ENCODE assay signal across 11 cellular contexts in genomic region chr7:76356115-76356514, GRCh38. TPM values are rescaled to one million over a fixed set of nuclear protein-coding genes. Genes with fewer than 3 reads are reported as not detected.
DNase-seq lines count a peak whose midpoint lies in the region; ATAC-seq and TF ChIP-seq lines count a peak whose summit lies in the region.
"Had no signal": no experiment of that assay in that cellular context is flagged by ENCODE, and none has a peak within 500 bp of the region (broad histone marks: within the 10 kb centered on the region; RNA-seq: fewer than 3 reads in every experiment).

No MANE protein-coding gene starts in this region.

- H2AFZ ChIP-seq in ACC112 (ENCODE audit: low read length, unreplicated experiment) (no peak overlapping the region), GM23338 (no peak overlapping the region)

- H3K4me1 Mint-ChIP-seq in GM23338, result peaks cover 45% of the 10 kb centered on the region
- H3K4me1 Mint-ChIP-seq in activated T-helper 2 cell treated with anti-CD3 and anti-CD28 coated beads, Interferon-gamma antibody, Interleukin-2, Interleukin-4, amounts not matched to agents 10 μg/mL and 5 μg/mL and 100 μg/mL, durations not matched to agents 14 hours and 24 hours and 36 hours (ENCODE audit: low read depth), result peaks cover 50% of the 10 kb centered on the region

- H3K9me3 Mint-ChIP-seq in GM23338, result peaks cover 6% of the 10 kb centered on the region; the same call in 2 of the 3 replicates
- no peaks in the 10 kb centered on the region for H3K9me3 Mint-ChIP-seq in activated T-helper 2 cell treated with anti-CD3 and anti-CD28 coated beads, Interferon-gamma antibody, Interleukin-2, Interleukin-4, amounts not matched to agents 10 μg/mL and 5 μg/mL and 100 μg/mL, durations not matched to agents 14 hours and 24 hours and 36 hours

- peaks cover 68% of the 10 kb centered on the region for H4K20me1 ChIP-seq in GM23338 (replicated peaks; ENCODE audit: insufficient read depth)

- H3K27me3 ChIP-seq in ACC112 (ENCODE audit: insufficient read depth, low read length) (no peaks in the 10 kb centered on the region), GM23338 (ENCODE audit: insufficient read depth) (no peaks in the 10 kb centered on the region), iPS-18a (ENCODE audit: control insufficient read depth, insufficient read depth, low read length) (no peaks in the 10 kb centered on the region)
- H3K27me3 ChIP-seq: Peyer's patch had no signal

- H3K79me2 ChIP-seq in ACC112 (ENCODE audit: control insufficient read depth, insufficient read depth, low read length, unreplicated experiment), result peaks cover 75% of the 10 kb centered on the region
- H3K79me2 ChIP-seq in GM23338 (replicated peaks; ENCODE audit: insufficient read depth), result peaks cover 76% of the 10 kb centered on the region

- intact Hi-C loops in activated T-helper 2 cell treated with anti-CD3 and anti-CD28 coated beads, Interferon-gamma antibody, Interleukin-2, Interleukin-4, amounts not matched to agents 10 μg/mL and 5 μg/mL and 100 μg/mL, durations not matched to agents 14 hours and 24 hours and 36 hours (cut with micrococcal nuclease), result no loop called here
- intact Hi-C loops in lower leg skin (cut with DNase I; ENCODE audit: low total_unique reads), result no loop called here

- H3F3A ChIP-seq in GM23338 (replicated peaks; ENCODE audit: low read depth), result peaks cover 9% of the 10 kb centered on the region; the same call in 1 of the 2 replicates

- peak overlapping the region; percentile 82 for H3K4me2 ChIP-seq in GM23338

- TF ChIP-seq CTCF in GM23338 (conservative IDR thresholded peaks at IDR 0.05; ENCODE audit: low read depth in 2 of 2) (no peak), lower leg skin (IDR thresholded peaks at IDR 0.05) (no peak)

- H3K36me3 ChIP-seq in ACC112 (ENCODE audit: insufficient read depth, low read length) (peaks cover 36% of the 10 kb centered on the region), GM23338 (ENCODE audit: insufficient read depth) (peaks cover 22% of the 10 kb centered on the region), iPS-18a (ENCODE audit: control insufficient read depth, low read depth, low read length) (peaks cover 32% of the 10 kb centered on the region)
- H3K36me3 ChIP-seq: Peyer's patch had no signal

- peaks cover 12% of the 10 kb centered on the region for H3K27me3 Mint-ChIP-seq in GM23338 (ENCODE audit: insufficient read depth, low read depth, poor library complexity)
- no peaks in the 10 kb centered on the region for H3K27me3 Mint-ChIP-seq in activated T-helper 2 cell treated with anti-CD3 and anti-CD28 coated beads, Interferon-gamma antibody, Interleukin-2, Interleukin-4, amounts not matched to agents 10 μg/mL and 5 μg/mL and 100 μg/mL, durations not matched to agents 14 hours and 24 hours and 36 hours (ENCODE audit: low read depth)

- peaks cover 42% of the 10 kb centered on the region for H3K4me1 ChIP-seq in ACC112 (ENCODE audit: control insufficient read depth, insufficient read depth, low read length, unreplicated experiment)
- H3K4me1 ChIP-seq in GM23338 (ENCODE audit: insufficient read depth), result peaks cover 44% of the 10 kb centered on the region
- peaks cover 31% of the 10 kb centered on the region for H3K4me1 ChIP-seq in iPS-18a (ENCODE audit: control insufficient read depth, low read depth, low read length)

- H3K4me3 ChIP-seq in ACC112 (ENCODE audit: low read depth, low read length), result peak overlapping the region; percentile 97
- H3K4me3 ChIP-seq in GM23338, result peak overlapping the region; percentile 99
- peak overlapping the region; percentile 15 for H3K4me3 ChIP-seq in iPS-18a (ENCODE audit: low read length)
- no peak overlapping the region for H3K4me3 ChIP-seq in lower leg skin (ENCODE audit: low read depth, poor library complexity, severe bottlenecking)

- H3K9me2 ChIP-seq in GM23338 (ENCODE audit: insufficient read depth), result no peaks in the 10 kb centered on the region

- H3K9me3 ChIP-seq in iPS-18a (ENCODE audit: control insufficient read depth, low read depth, low read length), result no peaks in the 10 kb centered on the region
- H3K9me3 ChIP-seq: Peyer's patch had no signal

- no peak overlapping the region for H3K27ac Mint-ChIP-seq in GM23338
- H3K27ac Mint-ChIP-seq in activated T-helper 2 cell treated with anti-CD3 and anti-CD28 coated beads, Interferon-gamma antibody, Interleukin-2, Interleukin-4, amounts not matched to agents 10 μg/mL and 5 μg/mL and 100 μg/mL, durations not matched to agents 14 hours and 24 hours and 36 hours, result peak overlapping the region; percentile 11

- peaks cover 69% of the 10 kb centered on the region for H3K36me3 Mint-ChIP-seq in GM23338 (ENCODE audit: low read depth)
- H3K36me3 Mint-ChIP-seq in activated T-helper 2 cell treated with anti-CD3 and anti-CD28 coated beads, Interferon-gamma antibody, Interleukin-2, Interleukin-4, amounts not matched to agents 10 μg/mL and 5 μg/mL and 100 μg/mL, durations not matched to agents 14 hours and 24 hours and 36 hours (ENCODE audit: low read depth), result peaks cover 55% of the 10 kb centered on the region

- peak overlapping the region; percentile 94 for H3K4me3 Mint-ChIP-seq in GM23338
- H3K4me3 Mint-ChIP-seq in activated T-helper 2 cell treated with anti-CD3 and anti-CD28 coated beads, Interferon-gamma antibody, Interleukin-2, Interleukin-4, amounts not matched to agents 10 μg/mL and 5 μg/mL and 100 μg/mL, durations not matched to agents 14 hours and 24 hours and 36 hours (ENCODE audit: low read depth), result peak overlapping the region; percentile 22

- H3K27ac ChIP-seq in ACC112 (ENCODE audit: low read depth, low read length) (peak overlapping the region; percentile 90; the same call in 1 of the 2 replicates), GM23338 (ENCODE audit: low read depth) (no peak overlapping the region), iPS-18a (ENCODE audit: low read length) (no peak overlapping the region)

- TF ChIP-seq POLR2A in lower leg skin (IDR thresholded peaks at IDR 0.05), result no peak

- no peak for DNase-seq in GM23338 (ENCODE audit: low spot score)
- no peak for DNase-seq in activated T-helper 2 cell treated with anti-CD3 and anti-CD28 coated beads, Interferon-gamma antibody, Interleukin-2, Interleukin-4, amounts not matched to agents 10 μg/mL and 5 μg/mL and 100 μg/mL, durations not matched to agents 14 hours and 24 hours and 36 hours (ENCODE audit: low spot score)
- DNase-seq in NCI-H526 (lab: John Stamatoyannopoulos, UW), result no peak
- no peak for DNase-seq in NCI-H2171 (lab: John Stamatoyannopoulos, UW)
- DNase-seq in foreskin melanocyte, result no peak
- DNase-seq in lower leg skin (ENCODE audit: low spot score in 2 of 2), result no peak
- DNase-seq: NCI-H2171 treated with DMSO at 0.1 percent for 48 hours; stimulated activated CD8-positive, alpha-beta memory T cell treated with anti-CD3 and anti-CD28 coated beads, Interleukin-4, amount 100 ng/mL, for 48 hours had no signal

- WGBS in lower leg skin, 2 donors, result 78 to 84% methylated on average over 4 of the region's 4 CpGs

- H3K9ac ChIP-seq in iPS-18a (ENCODE audit: low read length), result no peak overlapping the region

- ATAC-seq in GM23338, result no peak

TF ChIP-seq in GM23338, 12 proteins besides CTCF, POLR2A, EP300 and RAD21 (continues in another document):
- TF ChIP-seq REST (IDR thresholded peaks at IDR 0.05; ENCODE audit: unreplicated experiment), result no peak

RNA-seq across cellular contexts. Expression of gene YWHAG, which starts 2.7 kb away (rescaled TPM):
- 179 and 180 TPM in 2 replicates for total RNA-seq in GM23338 (2014; rRNA removed; shearing (Covaris generic))
- polyA plus RNA-seq in GM23338 (2016; fragmentation: Nextera tagmentation; extraction: Ambion mirVana), result 82.2 and 97.0 TPM in 2 replicates
- total RNA-seq in activated T-helper 2 cell treated with anti-CD3 and anti-CD28 coated beads, Interferon-gamma antibody, Interleukin-2, Interleukin-4, amounts not matched to agents 10 μg/mL and 5 μg/mL and 100 μg/mL, durations not matched to agents 14 hours and 24 hours and 36 hours, result 184 and 189 TPM in 2 replicates
- 10 to 100 TPM; 46.5 to 64.5 (median 56.4) TPM for total RNA-seq in lower leg skin

RNA-seq across cellular contexts. Expression of gene SSC4D, which starts 53.4 kb away (rescaled TPM):
- total RNA-seq in GM23338 (2014; rRNA removed; shearing (Covaris generic)), result 11.4 and 12.7 TPM in 2 replicates
- 4.9 and 9.7 TPM in 2 replicates for polyA plus RNA-seq in GM23338 (2016; fragmentation: Nextera tagmentation; extraction: Ambion mirVana)
- total RNA-seq in activated T-helper 2 cell treated with anti-CD3 and anti-CD28 coated beads, Interferon-gamma antibody, Interleukin-2, Interleukin-4, amounts not matched to agents 10 μg/mL and 5 μg/mL and 100 μg/mL, durations not matched to agents 14 hours and 24 hours and 36 hours, result 0.71 and 0.78 TPM in 2 replicates
- total RNA-seq in lower leg skin, result under 1 TPM in 3 of 4 donors, not detected in 1; 0.71 to 0.88 (median 0.74) TPM

RNA-seq across cellular contexts. Expression of gene HSPB1, which starts 53.6 kb away (rescaled TPM):
- total RNA-seq in GM23338 (2014; rRNA removed; shearing (Covaris generic)), result 47.5 and 48.1 TPM in 2 replicates
- 437 and 458 TPM in 2 replicates for polyA plus RNA-seq in GM23338 (2016; fragmentation: Nextera tagmentation; extraction: Ambion mirVana)
- total RNA-seq in activated T-helper 2 cell treated with anti-CD3 and anti-CD28 coated beads, Interferon-gamma antibody, Interleukin-2, Interleukin-4, amounts not matched to agents 10 μg/mL and 5 μg/mL and 100 μg/mL, durations not matched to agents 14 hours and 24 hours and 36 hours, result 116 and 131 TPM in 2 replicates
- 1,000 to 10,000 TPM; 1,628 to 3,756 (median 2,658) TPM for total RNA-seq in lower leg skin

Comparison
In these comparisons a context has a peak if more than half of its experiments do, and no peak if none do; other contexts are left out.
1. RNA of gene HSPB1, which starts 53.6 kb away (total RNA-seq): 1,628 to 3,756 TPM in lower leg skin; 116 to 131 TPM in activated T-helper 2 cell treated with anti-CD3 and anti-CD28 coated beads, Interferon-gamma antibody, Interleukin-2, Interleukin-4, amounts not matched to agents 10 μg/mL and 5 μg/mL and 100 μg/mL, durations not matched to agents 14 hours and 24 hours and 36 hours and 47.5 to 48.1 TPM in GM23338; every median in the first group is over 10 times any median in the second.